Comparison of ENCODE assay signal across 17 cellular contexts in genomic region chr4:82042042-82042441, GRCh38.
"Had no signal": no experiment of that assay in that cellular context is flagged by ENCODE, and none has a peak within 500 bp of the region (broad histone marks: within the 10 kb centered on the region; RNA-seq: fewer than 3 reads in every experiment).

No MANE protein-coding gene starts in this region.

- FAIRE-seq: keratinocyte, pancreas had no signal

- H3K4me1 ChIP-seq: SJSA1 had no signal

- H3K27me3 ChIP-seq: ascending aorta, pancreas had no signal

- ATAC-seq: gastroesophageal sphincter, left lobe of liver, pancreas had no signal

- DNase-seq: activated CD4-positive, alpha-beta T cell treated with anti-CD3 and anti-CD28 coated beads for 4 hours; activated effector memory CD4-positive, alpha-beta T cell treated with anti-CD3 and anti-CD28 coated beads, Interleukin-2, amount 50 U/mL, for 16 hours; erythroblast; hippocampal formation; pancreas; sigmoid colon; stimulated activated CD4-positive, alpha-beta T cell treated with anti-CD3 and anti-CD28 coated beads, Interleukin-12 subunit alpha, Interleukin-12 subunit beta, amount 100 ng/mL, for 4 hours; stimulated activated naive CD4-positive, alpha-beta T cell; T-helper 2 cell; upper lobe of left lung had no signal

- H3K27ac ChIP-seq: ascending aorta, cardiac muscle cell, gastroesophageal sphincter, pancreas, sigmoid colon, SJSA1, suprapubic skin, upper lobe of left lung had no signal

- H3K36me3 ChIP-seq: ascending aorta, cardiac muscle cell, gastroesophageal sphincter, pancreas, sigmoid colon, SJSA1, suprapubic skin, upper lobe of left lung had no signal

- H3K9me3 ChIP-seq: ascending aorta, gastroesophageal sphincter, pancreas, sigmoid colon, SJSA1, suprapubic skin, upper lobe of left lung had no signal

- H3K4me3 ChIP-seq: ascending aorta, cardiac muscle cell, gastroesophageal sphincter, pancreas, sigmoid colon, SJSA1, suprapubic skin, upper lobe of left lung had no signal
